In the genomic region with DNA sequence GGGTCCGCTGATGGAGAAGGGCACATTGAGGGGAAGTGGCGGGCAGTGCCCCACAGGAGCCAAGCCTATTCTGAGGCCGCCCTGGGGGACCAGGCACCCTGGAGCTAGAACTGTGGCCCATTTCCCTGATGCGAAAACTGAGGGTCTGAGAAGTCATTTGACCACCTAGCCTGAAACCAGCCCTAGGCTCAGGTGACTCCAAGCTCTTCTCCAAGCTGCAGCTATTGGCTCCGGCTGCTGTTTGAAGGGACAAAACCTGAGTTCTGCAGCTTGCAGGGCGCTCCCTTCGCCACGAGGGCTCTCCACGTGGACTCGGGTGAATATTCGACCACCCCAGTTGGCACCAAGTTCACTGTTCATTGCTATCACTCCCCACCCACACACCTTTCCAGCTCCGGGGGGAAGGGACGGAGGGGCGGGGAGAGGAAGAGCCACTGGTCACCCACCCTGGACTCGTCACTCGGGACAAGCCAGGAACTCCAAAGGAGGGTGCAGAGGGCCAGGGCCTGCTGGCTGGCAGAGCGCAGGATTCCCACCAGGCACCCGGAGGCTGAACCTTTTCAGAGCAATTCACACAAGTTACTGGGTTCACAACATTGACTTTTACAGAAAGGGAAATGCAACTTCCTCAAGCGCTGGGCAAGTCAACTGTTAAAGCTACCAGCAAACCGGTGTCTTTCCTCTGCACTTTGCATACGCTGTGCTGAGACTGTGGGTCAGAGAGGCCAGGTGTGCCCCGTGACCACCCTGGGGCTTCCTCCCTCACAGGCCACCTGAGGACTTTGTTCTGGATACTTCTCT, we compare ENCODE assay signal across 9 cellular contexts. TPM values are rescaled to one million over a fixed set of nuclear protein-coding genes. Genes with fewer than 3 reads are reported as not detected.
DNase-seq lines count a peak whose midpoint lies in the region; ATAC-seq and TF ChIP-seq lines count a peak whose summit lies in the region.
"Had no signal": no experiment of that assay in that cellular context is flagged by ENCODE, and none has a peak within 500 bp of the region (broad histone marks: within the 10 kb centered on the region; RNA-seq: fewer than 3 reads in every experiment).

No MANE protein-coding gene starts in this region.

- H3K36me3 ChIP-seq in neural progenitor cell, result no peaks in the 10 kb centered on the region

- H3K4me3 Mint-ChIP-seq in T-helper 2 cell treated with Interferon-gamma antibody and Interleukin-4, amounts not matched to agents 5 μg/mL and 100 μg/mL, for 36 hours, result peak overlapping the region; percentile 99
- H3K4me3 Mint-ChIP-seq in activated CD4-positive, alpha-beta memory T cell treated with anti-CD3 and anti-CD28 coated beads, Interleukin-2, amount 10 ng/mL, durations not matched to agents 7 days and 5 days, result peak overlapping the region; percentile 100
- no peak overlapping the region for H3K4me3 Mint-ChIP-seq in neural progenitor cell

- H3K9me3 Mint-ChIP-seq in T-helper 2 cell treated with Interferon-gamma antibody and Interleukin-4, amounts not matched to agents 5 μg/mL and 100 μg/mL, for 36 hours, result no peaks in the 10 kb centered on the region
- H3K9me3 Mint-ChIP-seq in activated CD4-positive, alpha-beta memory T cell treated with anti-CD3 and anti-CD28 coated beads, Interleukin-2, amount 10 ng/mL, durations not matched to agents 7 days and 5 days, result no peaks in the 10 kb centered on the region
- H3K9me3 Mint-ChIP-seq in neural progenitor cell, result no peaks in the 10 kb centered on the region

- H3K9me3 ChIP-seq in neural progenitor cell (ENCODE audit: low read depth), result no peaks in the 10 kb centered on the region

- CTCF ChIA-PET in activated CD4-positive, alpha-beta memory T cell treated with anti-CD3 and anti-CD28 coated beads, Interleukin-2, amount 10 ng/mL, durations not matched to agents 7 days and 5 days (lab: Charles Lee), result interaction anchor here (0.6 to 9.9 kb wide), 13 partner anchors 15 to 347 kb away, joined by 3 to 136 read pairs (median 7); no protein-coding TSS in a partner anchor

- H3K27me3 Mint-ChIP-seq in T-helper 2 cell treated with Interferon-gamma antibody and Interleukin-4, amounts not matched to agents 5 μg/mL and 100 μg/mL, for 36 hours (ENCODE audit: low read depth), result no peaks in the 10 kb centered on the region
- H3K27me3 Mint-ChIP-seq in activated CD4-positive, alpha-beta memory T cell treated with anti-CD3 and anti-CD28 coated beads, Interleukin-2, amount 10 ng/mL, durations not matched to agents 7 days and 5 days, result no peaks in the 10 kb centered on the region
- peaks cover 7% of the 10 kb centered on the region for H3K27me3 Mint-ChIP-seq in neural progenitor cell (ENCODE audit: insufficient read depth, low read depth)

- peak overlapping the region; percentile 93 for H3K27ac Mint-ChIP-seq in T-helper 2 cell treated with Interferon-gamma antibody and Interleukin-4, amounts not matched to agents 5 μg/mL and 100 μg/mL, for 36 hours
- H3K27ac Mint-ChIP-seq in activated CD4-positive, alpha-beta memory T cell treated with anti-CD3 and anti-CD28 coated beads, Interleukin-2, amount 10 ng/mL, durations not matched to agents 7 days and 5 days, result peak overlapping the region; percentile 97
- no peak overlapping the region for H3K27ac Mint-ChIP-seq in neural progenitor cell

- POLR2A ChIA-PET in activated CD4-positive, alpha-beta memory T cell treated with anti-CD3 and anti-CD28 coated beads, Interleukin-2, amount 10 ng/mL, durations not matched to agents 7 days and 5 days (lab: Charles Lee), result interaction anchor here (0.8 to 12.9 kb wide), 20 partner anchors 8 to 469 kb away, joined by 3 to 457 read pairs (median 36); partner anchors contain the start of genes CYTH4, IFT27, IL2RB and MFNG

- H3F3A ChIP-seq in neural progenitor cell (ENCODE audit: low read depth), result no peaks in the 10 kb centered on the region

- H3K4me1 Mint-ChIP-seq in T-helper 2 cell treated with Interferon-gamma antibody and Interleukin-4, amounts not matched to agents 5 μg/mL and 100 μg/mL, for 36 hours (ENCODE audit: low read depth), result peaks cover 27% of the 10 kb centered on the region
- peaks cover 43% of the 10 kb centered on the region for H3K4me1 Mint-ChIP-seq in activated CD4-positive, alpha-beta memory T cell treated with anti-CD3 and anti-CD28 coated beads, Interleukin-2, amount 10 ng/mL, durations not matched to agents 7 days and 5 days
- peaks cover 11% of the 10 kb centered on the region for H3K4me1 Mint-ChIP-seq in neural progenitor cell

- H3K9ac ChIP-seq in neural progenitor cell, result no peak overlapping the region

- TF ChIP-seq CTCF in neural progenitor cell (IDR thresholded peaks at IDR 0.05), result no peak

- no peak overlapping the region for H3K4me2 ChIP-seq in neural progenitor cell

- H2AFZ ChIP-seq in neural progenitor cell (replicated peaks), result no peak overlapping the region

- peak overlapping the region in 12 of 21 experiments; percentile 4 to 97 (median 80) for H3K27ac ChIP-seq in skin epidermis
- no peak overlapping the region for H3K27ac ChIP-seq in neural progenitor cell

- no peak overlapping the region for H3K4me3 ChIP-seq in skin epidermis
- H3K4me3 ChIP-seq in neural progenitor cell, result no peak overlapping the region

- H4K20me1 ChIP-seq in neural progenitor cell (ENCODE audit: low read depth), result no peaks in the 10 kb centered on the region

- H3K79me2 ChIP-seq in neural progenitor cell (ENCODE audit: low read depth), result no peaks in the 10 kb centered on the region

- no peaks in the 10 kb centered on the region for H3K27me3 ChIP-seq in neural progenitor cell

- peaks cover 34% of the 10 kb centered on the region for H3K36me3 Mint-ChIP-seq in T-helper 2 cell treated with Interferon-gamma antibody and Interleukin-4, amounts not matched to agents 5 μg/mL and 100 μg/mL, for 36 hours (ENCODE audit: low read depth)
- peaks cover 39% of the 10 kb centered on the region for H3K36me3 Mint-ChIP-seq in activated CD4-positive, alpha-beta memory T cell treated with anti-CD3 and anti-CD28 coated beads, Interleukin-2, amount 10 ng/mL, durations not matched to agents 7 days and 5 days (ENCODE audit: low read depth)
- no peaks in the 10 kb centered on the region for H3K36me3 Mint-ChIP-seq in neural progenitor cell

- no peak for DNase-seq in T-helper 2 cell treated with Interferon-gamma antibody and Interleukin-4, amounts not matched to agents 5 μg/mL and 100 μg/mL, for 36 hours (ENCODE audit: low spot score)
- DNase-seq in T-helper 2 cell (no peak), NCI-H82 treated with DMSO at 0.1 percent for 48 hours (lab: John Stamatoyannopoulos, UW; ENCODE audit: unreplicated experiment) (no peak), neural progenitor cell (ENCODE audit: low spot score) (no peak)
- no peak for DNase-seq in activated CD4-positive, alpha-beta memory T cell treated with anti-CD3 and anti-CD28 coated beads, Interleukin-2, amount 10 ng/mL, durations not matched to agents 7 days and 5 days
- DNase-seq: NCI-H1105 treated with DMSO at 0.1 percent for 48 hours had no signal

- H3K4me1 ChIP-seq in neural progenitor cell, result peaks cover 3% of the 10 kb centered on the region

- ATAC-seq in HG03354 (IDR thresholded peaks at IDR 0.05; ENCODE audit: poor library complexity, severe bottlenecking, unreplicated experiment) (peak; percentile 40), HG03378 (IDR thresholded peaks at IDR 0.05; ENCODE audit: unreplicated experiment) (no peak)

RNA-seq across cellular contexts. Expression of gene RAC2, which starts 1.1 kb away (rescaled TPM):
- total RNA-seq in activated CD4-positive, alpha-beta memory T cell treated with anti-CD3 and anti-CD28 coated beads, Interleukin-2, amount 10 ng/mL, durations not matched to agents 7 days and 5 days, result 1,000 to 10,000 TPM in 1 of 2 experiments, 100 to 1,000 TPM in 1; 984 to 1,005 TPM
- total RNA-seq in neural progenitor cell (ENCODE audit: low replicate concordance), result 1.7 and 2.1 TPM in 2 replicates

RNA-seq across cellular contexts. Expression of gene SSTR3, which starts 32.8 kb away (rescaled TPM):
- total RNA-seq in activated CD4-positive, alpha-beta memory T cell treated with anti-CD3 and anti-CD28 coated beads, Interleukin-2, amount 10 ng/mL, durations not matched to agents 7 days and 5 days, result 1 to 10 TPM; 3.4 to 3.9 TPM
- 0.19 and 0.53 TPM in 2 replicates for total RNA-seq in neural progenitor cell (ENCODE audit: low replicate concordance)

RNA-seq across cellular contexts. Expression of gene CYTH4, which starts 37.2 kb away (rescaled TPM):
- 100 to 1,000 TPM; 114 to 126 TPM for total RNA-seq in activated CD4-positive, alpha-beta memory T cell treated with anti-CD3 and anti-CD28 coated beads, Interleukin-2, amount 10 ng/mL, durations not matched to agents 7 days and 5 days
- not detected in 2 replicates for total RNA-seq in neural progenitor cell (ENCODE audit: low replicate concordance)

RNA-seq across cellular contexts. Expression of gene C1QTNF6, which starts 57.1 kb away (rescaled TPM):
- total RNA-seq in activated CD4-positive, alpha-beta memory T cell treated with anti-CD3 and anti-CD28 coated beads, Interleukin-2, amount 10 ng/mL, durations not matched to agents 7 days and 5 days, result 10 to 100 TPM; 10.2 to 10.3 TPM
- total RNA-seq in neural progenitor cell (ENCODE audit: low replicate concordance), result 7.2 and 12.2 TPM in 2 replicates

Comparison
In these comparisons a context has a peak if more than half of its experiments do, and no peak if none do; other contexts are left out.
1. RNA of gene RAC2, which starts 1.1 kb away (total RNA-seq): 984 to 1,005 TPM in activated CD4-positive, alpha-beta memory T cell treated with anti-CD3 and anti-CD28 coated beads, Interleukin-2, amount 10 ng/mL, durations not matched to agents 7 days and 5 days; 1.7 to 2.1 TPM in neural progenitor cell; every median in the first group is over 100 times any median in the second.
2. RNA of gene CYTH4, which starts 37.2 kb away (total RNA-seq): 114 to 126 TPM in activated CD4-positive, alpha-beta memory T cell treated with anti-CD3 and anti-CD28 coated beads, Interleukin-2, amount 10 ng/mL, durations not matched to agents 7 days and 5 days; not detected in neural progenitor cell; every median in the first group is over 100 times any median in the second.